In the genomic region with DNA sequence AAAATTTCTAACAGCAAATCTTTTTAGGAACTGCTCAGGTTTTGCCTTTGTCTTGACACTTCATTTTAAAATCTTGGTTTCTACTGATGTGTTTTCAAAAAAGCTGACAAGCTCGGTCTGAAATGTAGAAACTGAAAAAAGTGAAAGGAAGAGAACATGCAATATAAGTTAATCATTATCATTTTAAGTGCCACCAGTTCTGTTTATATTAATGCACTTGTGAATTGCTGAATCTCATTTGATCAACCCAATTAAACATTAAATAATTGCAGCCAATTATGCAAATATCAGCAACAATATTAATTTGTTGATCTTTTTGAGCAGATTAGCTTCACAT, we compare ENCODE assay signal across 9 cellular contexts.
DNase-seq lines count a peak whose midpoint lies in the region; ATAC-seq, FAIRE-seq and TF ChIP-seq lines count a peak whose summit lies in the region.
"Had no signal": no experiment of that assay in that cellular context is flagged by ENCODE, and none has a peak within 500 bp of the region (broad histone marks: within the 10 kb centered on the region; RNA-seq: fewer than 3 reads in every experiment).

No MANE protein-coding gene starts in this region.

- TF ChIP-seq POLR2A in GM12892 (IDR thresholded peaks at IDR 0.05; ENCODE audit: low read depth, low read length), result no peak

- peak; percentile 58 for ATAC-seq in GM21447 (IDR thresholded peaks at IDR 0.05; ENCODE audit: unreplicated experiment)
- ATAC-seq in HG03432 (IDR thresholded peaks at IDR 0.05; ENCODE audit: unreplicated experiment), result peak; percentile 51
- peak; percentile 37 for ATAC-seq in left lobe of liver
- no peak for ATAC-seq in GM21381 (IDR thresholded peaks at IDR 0.05; ENCODE audit: unreplicated experiment)

- FAIRE-seq in GM12892 (lab: Jason Lieb, UNC), result peak; percentile 27

- DNase-seq in GM12892 (ENCODE audit: insufficient read length) (no peak), left lobe of liver (ENCODE audit: low spot score) (no peak), 8988T (no peak), NCI-H69 (lab: John Stamatoyannopoulos, UW) (no peak)
- no peak for DNase-seq in NK-92 treated with Interleukin-12 subunit alpha and Interleukin-12 subunit beta, amount 100 ng/mL, for 24 hours (lab: John Stamatoyannopoulos, UW)
- DNase-seq: caudate nucleus had no signal
